ENCODE assay signal across 10 cellular contexts in genomic region chr5:16889203-16889971, GRCh38. TPM values are rescaled to one million over a fixed set of nuclear protein-coding genes. Genes with fewer than 3 reads are reported as not detected.
DNase-seq lines count a peak whose midpoint lies in the region; ATAC-seq and TF ChIP-seq lines count a peak whose summit lies in the region.
"Had no signal": no experiment of that assay in that cellular context is flagged by ENCODE, and none has a peak within 500 bp of the region (broad histone marks: within the 10 kb centered on the region; RNA-seq: fewer than 3 reads in every experiment).

No MANE protein-coding gene starts in this region.

- H3K9me3 ChIP-seq in ectodermal cell (ENCODE audit: control insufficient read depth, low read length) (no peaks in the 10 kb centered on the region), esophagus squamous epithelium (no peaks in the 10 kb centered on the region)
- H3K9me3 ChIP-seq: vagina had no signal

- H3K4me1 ChIP-seq in ectodermal cell (ENCODE audit: control insufficient read depth, insufficient read depth, low read length) (peaks cover 14% of the 10 kb centered on the region), esophagus squamous epithelium (peaks cover 0 to 48% (median 6%) of the 10 kb centered on the region in 3 donors)

- WGBS in ectodermal cell, 2 experiments = 76 to 84% methylated on average over 8 of the region's 8 CpGs
- WGBS in esophagus squamous epithelium, 2 donors = 84 to 89% methylated on average over 8 of the region's 8 CpGs

- no peak for TF ChIP-seq POLR2A in esophagus squamous epithelium (IDR thresholded peaks at IDR 0.05)

- ATAC-seq in GM19452 (IDR thresholded peaks at IDR 0.05; ENCODE audit: unreplicated experiment) (no peak), GM19397 (IDR thresholded peaks at IDR 0.05; ENCODE audit: unreplicated experiment) (no peak)

- no peaks in the 10 kb centered on the region for H3K27me3 Mint-ChIP-seq in osteocyte (ENCODE audit: unreplicated experiment)

- H3K36me3 ChIP-seq in ectodermal cell (ENCODE audit: control insufficient read depth, insufficient read depth, low read length) (no peaks in the 10 kb centered on the region), esophagus squamous epithelium (no peaks in the 10 kb centered on the region)
- H3K36me3 ChIP-seq: vagina had no signal

- peaks cover 87% of the 10 kb centered on the region for H3K4me1 Mint-ChIP-seq in osteocyte (ENCODE audit: unreplicated experiment)

- H3K36me3 Mint-ChIP-seq in osteocyte (ENCODE audit: unreplicated experiment) = peaks cover 2% of the 10 kb centered on the region

- H3K27ac Mint-ChIP-seq in osteocyte (ENCODE audit: unreplicated experiment) = peak overlapping the region; percentile 96

- H3K27me3 ChIP-seq in ectodermal cell (ENCODE audit: control insufficient read depth, insufficient read depth, low read length, poor library complexity, severe bottlenecking) (no peaks in the 10 kb centered on the region), esophagus squamous epithelium (no peaks in the 10 kb centered on the region)
- H3K27me3 ChIP-seq: vagina had no signal

- peak overlapping the region; percentile 55 for H3K4me3 Mint-ChIP-seq in osteocyte (ENCODE audit: unreplicated experiment)

- no peak for TF ChIP-seq CTCF in osteocyte (IDR thresholded peaks at IDR 0.05)
- no peak for TF ChIP-seq CTCF in esophagus squamous epithelium (IDR thresholded peaks at IDR 0.05)

- intact Hi-C loops in esophagus squamous epithelium (cut with DNase I) = no loop called here

- DNase-seq in ELR (ENCODE audit: low read depth) (peak; percentile 52), NCI-H460 (ENCODE audit: extremely low read depth, low read depth) (peak; percentile 32), osteocyte (ENCODE audit: extremely low spot score, unreplicated experiment) (no peak), esophagus squamous epithelium (lab: John Stamatoyannopoulos, UW) (no peak), SIG-M5 treated with dmso at 0.1 percent for 504 hours (lab: John Stamatoyannopoulos, UW; ENCODE audit: unreplicated experiment) (no peak)
- DNase-seq: stimulated activated CD4-positive, alpha-beta T cell treated with anti-CD3 and anti-CD28 coated beads, Interleukin-4, amount 100 ng/mL, for 24 hours had no signal

- no peaks in the 10 kb centered on the region for H3K9me3 Mint-ChIP-seq in osteocyte (ENCODE audit: unreplicated experiment)

- H3K27ac ChIP-seq in ectodermal cell (ENCODE audit: insufficient read depth, low read depth, low read length, poor library complexity, severe bottlenecking) (peak overlapping the region; percentile 36), esophagus squamous epithelium (peak overlapping the region in 1 of 4 donors; percentile 17)
- H3K27ac ChIP-seq: vagina had no signal

- H3K4me3 ChIP-seq in ectodermal cell (ENCODE audit: insufficient read depth, low read depth, low read length) (no peak overlapping the region), esophagus squamous epithelium (no peak overlapping the region)
- H3K4me3 ChIP-seq: vagina had no signal

RNA-seq across cellular contexts. Expression of gene MYO10, which starts 46.7 kb away (rescaled TPM):
- 10.0 and 13.0 TPM in 2 replicates for total RNA-seq in NCI-H460 (2014; rRNA removed; shearing (Covaris generic))
- polyA plus RNA-seq in NCI-H460 (2014; cell fraction: nucleus; rRNA removed) = 6.3 TPM in 2 replicates
- polyA plus RNA-seq in ectodermal cell (2013, experiment 1 of 4) = 84.3 TPM
- polyA plus RNA-seq in ectodermal cell (2013, experiment 2 of 4) = 96.7 TPM
- polyA plus RNA-seq in ectodermal cell (2013, experiment 3 of 4) = 65.1 TPM
- 73.8 TPM for polyA plus RNA-seq in ectodermal cell (2013, experiment 4 of 4)
- 87.8 and 89.5 TPM in 2 replicates for total RNA-seq in osteocyte
- 10 to 100 TPM; 21.0 to 29.8 (median 27.3) TPM for total RNA-seq in esophagus squamous epithelium

Comparison
In these comparisons a context has a peak if more than half of its experiments do, and no peak if none do; other contexts are left out.
1. DNase-seq: peak in ELR (single experiment) and NCI-H460 (single experiment); none in osteocyte (single experiment), esophagus squamous epithelium (single experiment) and SIG-M5 treated with dmso at 0.1 percent for 504 hours (single experiment).